In the genomic region with DNA sequence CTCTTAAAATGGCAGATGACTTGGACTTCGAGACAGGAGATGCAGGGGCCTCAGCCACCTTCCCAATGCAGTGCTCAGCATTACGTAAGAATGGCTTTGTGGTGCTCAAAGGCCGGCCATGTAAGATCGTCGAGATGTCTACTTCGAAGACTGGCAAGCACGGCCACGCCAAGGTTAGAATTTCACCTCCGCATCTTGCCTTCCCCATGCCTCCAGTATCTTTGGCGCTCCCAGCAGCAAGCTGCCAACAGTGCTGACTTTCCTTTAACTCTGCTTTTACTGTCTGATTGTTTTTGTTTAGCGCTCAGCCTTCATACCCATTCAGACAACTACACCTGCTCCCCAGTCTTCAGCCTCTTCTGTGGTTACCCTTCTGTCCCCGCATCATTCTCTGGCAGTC, we compare ENCODE assay signal across 10 cellular contexts. TPM values are rescaled to one million over a fixed set of nuclear protein-coding genes. Genes with fewer than 3 reads are reported as not detected.
A peak's percentile ranks its signal among the peaks of the same experiment; 100 is the strongest.
DNase-seq lines count a peak whose midpoint lies in the region; ATAC-seq, FAIRE-seq and TF ChIP-seq lines count a peak whose summit lies in the region.
"Had no signal": no experiment of that assay in that cellular context is flagged by ENCODE, and none has a peak within 500 bp of the region (broad histone marks: within the 10 kb centered on the region; RNA-seq: fewer than 3 reads in every experiment).

No MANE protein-coding gene starts in this region.

- no peak for FAIRE-seq in small intestine (lab: Jason Lieb, UNC)
- FAIRE-seq: A204.1, endometrium had no signal

- H3K4me1 Mint-ChIP-seq in T-helper 1 cell treated with Interleukin-12 subunit alpha and Interleukin-12 subunit beta and Interleukin-4 antibody, amounts not matched to agents 30 μg/mL and 1 μg/mL, for 36 hours (ENCODE audit: low read depth) = peaks cover 59% of the 10 kb centered on the region

- H3K9me3 ChIP-seq in small intestine (ENCODE audit: control insufficient read depth, low read depth) = no peaks in the 10 kb centered on the region

- DNase-seq in T-helper 1 cell (no peak), fibroblast of pulmonary artery (ENCODE audit: low read depth) (no peak), small intestine (no peak), LoVo (ENCODE audit: low spot score) (no peak), hepatic stellate cell (ENCODE audit: low spot score) (no peak)

- peak overlapping the region; percentile 93; the same call in 1 of the 2 replicates for H3K27ac ChIP-seq in VCaP
- H3K27ac ChIP-seq in small intestine (ENCODE audit: low read depth in 1 of 2, low read length in 1 of 2) = peak overlapping the region; percentile 27 to 98

- peaks cover 5 to 23% of the 10 kb centered on the region in 2 donors for H3K36me3 ChIP-seq in small intestine (ENCODE audit: control insufficient read depth in 2 of 2, insufficient read depth in 2 of 2, low read length in 2 of 2)

- H3K36me3 Mint-ChIP-seq in T-helper 1 cell treated with Interleukin-12 subunit alpha and Interleukin-12 subunit beta and Interleukin-4 antibody, amounts not matched to agents 30 μg/mL and 1 μg/mL, for 36 hours (ENCODE audit: low read depth) = peaks cover 56% of the 10 kb centered on the region

- H3K27me3 Mint-ChIP-seq in T-helper 1 cell treated with Interleukin-12 subunit alpha and Interleukin-12 subunit beta and Interleukin-4 antibody, amounts not matched to agents 30 μg/mL and 1 μg/mL, for 36 hours (ENCODE audit: low read depth) = peaks cover 4% of the 10 kb centered on the region

- H3K9me3 Mint-ChIP-seq in T-helper 1 cell treated with Interleukin-12 subunit alpha and Interleukin-12 subunit beta and Interleukin-4 antibody, amounts not matched to agents 30 μg/mL and 1 μg/mL, for 36 hours = no peaks in the 10 kb centered on the region

- peaks cover 2 to 6% of the 10 kb centered on the region in 2 donors for H3K4me1 ChIP-seq in small intestine (ENCODE audit: control insufficient read depth in 2 of 2, insufficient read depth in 1 of 2, low read depth in 1 of 2, low read length in 1 of 2)

- H3K27me3 ChIP-seq in small intestine (ENCODE audit: control insufficient read depth in 2 of 2, insufficient read depth in 2 of 2, low read length in 2 of 2) = no peaks in the 10 kb centered on the region

- H3K4me3 ChIP-seq in fibroblast of pulmonary artery (replicated peaks; ENCODE audit: low read depth, low read length) (peak overlapping the region; percentile 97), small intestine (ENCODE audit: low read depth in 1 of 2, low read length in 2 of 2) (no peak overlapping the region)

- peak overlapping the region; percentile 96 for H3K4me3 Mint-ChIP-seq in T-helper 1 cell treated with Interleukin-12 subunit alpha and Interleukin-12 subunit beta and Interleukin-4 antibody, amounts not matched to agents 30 μg/mL and 1 μg/mL, for 36 hours

- no peak for ATAC-seq in HG02840 (IDR thresholded peaks at IDR 0.05; ENCODE audit: low FRiP score, unreplicated experiment)

- peak overlapping the region; percentile 99 for H3K27ac Mint-ChIP-seq in T-helper 1 cell treated with Interleukin-12 subunit alpha and Interleukin-12 subunit beta and Interleukin-4 antibody, amounts not matched to agents 30 μg/mL and 1 μg/mL, for 36 hours

- 73 to 80% (median 80%) methylated on average over 12 of the region's 12 CpGs for WGBS in small intestine, 3 donors

- TF ChIP-seq CTCF in VCaP (conservative IDR thresholded peaks at IDR 0.05) = no peak
- no peak for TF ChIP-seq CTCF in fibroblast of pulmonary artery (IDR thresholded peaks at IDR 0.05; ENCODE audit: low read length, missing control alignments)

RNA-seq across cellular contexts. Expression of gene EIF5A, which starts 2.2 kb away (rescaled TPM):
- polyA plus RNA-seq in small intestine = 100 to 1,000 TPM; 338 to 606 (median 342) TPM

RNA-seq across cellular contexts. Expression of gene GPS2, which starts 5.5 kb away (rescaled TPM):
- 100 to 1,000 TPM in 2 of 3 donors, 10 to 100 TPM in 1; 62.5 to 152 (median 110) TPM for polyA plus RNA-seq in small intestine

RNA-seq across cellular contexts. Expression of gene YBX2, which starts 15.2 kb away (rescaled TPM):
- 10 to 100 TPM in 2 of 3 donors, 1 to 10 TPM in 1; 4.9 to 49.6 (median 17.3) TPM for polyA plus RNA-seq in small intestine

RNA-seq across cellular contexts. Expression of gene NEURL4, which starts 19.5 kb away (rescaled TPM):
- 10 to 100 TPM; 14.3 to 36.9 (median 22.1) TPM for polyA plus RNA-seq in small intestine

RNA-seq across cellular contexts. Expression of gene ACAP1, which starts 26.7 kb away (rescaled TPM):
- polyA plus RNA-seq in small intestine = 10 to 100 TPM in 1 of 3 donors, 1 to 10 TPM in 2; 3.8 to 43.5 (median 9.1) TPM
